Comparison of ENCODE assay signal across 21 cellular contexts in genomic region chr14:53249059-53249458, GRCh38.
"Had no signal": no experiment of that assay in that cellular context is flagged by ENCODE, and none has a peak within 500 bp of the region (broad histone marks: within the 10 kb centered on the region; RNA-seq: fewer than 3 reads in every experiment).

No MANE protein-coding gene starts in this region.

- H3K4me1 Mint-ChIP-seq: activated B cell treated with CpG ODN at 0.5 μM for 24 hours, natural killer cell had no signal

- H3K4me3 ChIP-seq: gastrocnemius medialis, lung, ovary, tibial artery had no signal

- DNase-seq: activated B cell treated with CpG ODN at 0.5 μM for 24 hours; activated CD4-positive, alpha-beta memory T cell treated with anti-CD3 and anti-CD28 coated beads for 36 hours; activated CD4-positive, alpha-beta T cell treated with anti-CD3 and anti-CD28 coated beads for 4 hours; activated T-cell treated with anti-CD3 and anti-CD28 coated beads for 4 hours; amygdala; brain microvascular endothelial cell; effector CD8-positive, alpha-beta T cell; gastrocnemius medialis; head of caudate nucleus; kidney; natural killer cell; ovary; stimulated activated CD4-positive, alpha-beta T cell treated with anti-CD3 and anti-CD28 coated beads, Interleukin-12 subunit alpha, Interleukin-12 subunit beta, amount 100 ng/mL, for 4 hours; stimulated activated CD4-positive, alpha-beta T cell treated with anti-CD3 and anti-CD28 coated beads, Interleukin-1b, Interleukin-23, amount 100 ng/mL, for 48 hours; stimulated activated naive CD4-positive, alpha-beta T cell treated with Interleukin-2 at 50 U/mL for 16 hours; tibial artery had no signal

- ATAC-seq: gastrocnemius medialis, left lobe of liver, natural killer cell had no signal

- H3K36me3 Mint-ChIP-seq: natural killer cell had no signal

- H3K4me3 Mint-ChIP-seq: activated B cell treated with CpG ODN at 0.5 μM for 24 hours; activated CD4-positive, alpha-beta memory T cell treated with anti-CD3 and anti-CD28 coated beads for 36 hours; activated naive CD8-positive, alpha-beta T cell; dendritic cell treated with granulocyte-macrophage colony-stimulating factor and Interleukin-4, amounts not matched to agents 40 ng/mL and 50 ng/mL, for 4 days; natural killer cell; T-helper 2 cell treated with Interferon-gamma antibody and Interleukin-4, amounts not matched to agents 5 μg/mL and 100 μg/mL, for 36 hours had no signal

- H3K9me3 Mint-ChIP-seq: natural killer cell had no signal

- H3K27me3 Mint-ChIP-seq: activated B cell treated with CpG ODN at 0.5 μM for 24 hours; activated naive CD8-positive, alpha-beta T cell; dendritic cell treated with granulocyte-macrophage colony-stimulating factor and Interleukin-4, amounts not matched to agents 40 ng/mL and 50 ng/mL, for 4 days had no signal

- H3K27ac Mint-ChIP-seq: activated B cell treated with CpG ODN at 0.5 μM for 24 hours; activated CD4-positive, alpha-beta memory T cell treated with anti-CD3 and anti-CD28 coated beads for 36 hours; activated naive CD8-positive, alpha-beta T cell; dendritic cell treated with granulocyte-macrophage colony-stimulating factor and Interleukin-4, amounts not matched to agents 40 ng/mL and 50 ng/mL, for 4 days; natural killer cell; T-helper 2 cell treated with Interferon-gamma antibody and Interleukin-4, amounts not matched to agents 5 μg/mL and 100 μg/mL, for 36 hours had no signal
